16 cellular contexts compared by ENCODE assay signal in genomic region chr6:49570474-49571079, GRCh38. TPM values are rescaled to one million over a fixed set of nuclear protein-coding genes. Genes with fewer than 3 reads are reported as not detected.
DNase-seq lines count a peak whose midpoint lies in the region; ATAC-seq, FAIRE-seq and TF ChIP-seq lines count a peak whose summit lies in the region.
"Had no signal": no experiment of that assay in that cellular context is flagged by ENCODE, and none has a peak within 500 bp of the region (broad histone marks: within the 10 kb centered on the region; RNA-seq: fewer than 3 reads in every experiment).

No MANE protein-coding gene starts in this region.

- H3K4me1 ChIP-seq in small intestine (ENCODE audit: control insufficient read depth in 2 of 2, insufficient read depth in 1 of 2, low read depth in 1 of 2, low read length in 1 of 2) = no peaks in the 10 kb centered on the region

- H3K4me3 ChIP-seq in fibroblast of mammary gland (ENCODE audit: control insufficient read depth, low read depth, low read length) (no peak overlapping the region), small intestine (ENCODE audit: low read depth in 1 of 2, low read length in 2 of 2) (no peak overlapping the region)

- no peak for FAIRE-seq in small intestine (lab: Jason Lieb, UNC)

- 37 to 46% (median 38%) methylated on average over 6 of the region's 6 CpGs for WGBS in small intestine, 3 donors

- peak; percentile 32 for DNase-seq in NCI-H82 (lab: John Stamatoyannopoulos, UW)
- DNase-seq in NCI-H82 treated with DMSO at 0.1 percent for 48 hours (lab: John Stamatoyannopoulos, UW; ENCODE audit: unreplicated experiment) = no peak
- peak; percentile 40 for DNase-seq in RPMI7951 (ENCODE audit: low read depth)
- peak; percentile 50 for DNase-seq in fibroblast of mammary gland (ENCODE audit: low read depth)
- DNase-seq in small intestine = peak; percentile 17
- no peak for DNase-seq in NCI-H345 treated with DMSO at 0.1 percent for 48 hours (lab: John Stamatoyannopoulos, UW; ENCODE audit: unreplicated experiment)
- DNase-seq in NCI-H524 treated with DMSO at 0.1 percent for 48 hours (lab: John Stamatoyannopoulos, UW) = no peak
- DNase-seq: 8988T; activated CD4-positive, CD25-positive, alpha-beta regulatory T cell treated with anti-CD3 and anti-CD28 coated beads, Interleukin-2, amount 50 U/mL, for 72 hours; activated gamma-delta T cell treated with Interleukin-2 at 50 U/mL for 16 hours; hippocampal formation; NCI-H1417 treated with DMSO at 0.1 percent for 48 hours; nephron progenitor cell; stimulated activated CD4-positive, alpha-beta T cell treated with anti-CD3 and anti-CD28 coated beads, Interleukin-4, amount 100 ng/mL, for 1 hour had no signal

- H3K27ac ChIP-seq in small intestine (ENCODE audit: low read depth in 1 of 2, low read length in 1 of 2) = no peak overlapping the region

- no peaks in the 10 kb centered on the region for H3K9me3 ChIP-seq in small intestine (ENCODE audit: control insufficient read depth, low read depth)

- TF ChIP-seq CTCF in fibroblast of mammary gland (conservative IDR thresholded peaks at IDR 0.05; ENCODE audit: control insufficient read depth, insufficient read depth, low read depth, low read length) = peak; percentile 34

- no peak for ATAC-seq in HG03442 (IDR thresholded peaks at IDR 0.05; ENCODE audit: unreplicated experiment)

- no peaks in the 10 kb centered on the region for H3K36me3 ChIP-seq in small intestine (ENCODE audit: control insufficient read depth in 2 of 2, insufficient read depth in 2 of 2, low read length in 2 of 2)

- H3K27me3 ChIP-seq in small intestine (ENCODE audit: control insufficient read depth in 2 of 2, insufficient read depth in 2 of 2, low read length in 2 of 2) = no peaks in the 10 kb centered on the region

RNA-seq across cellular contexts. Expression of gene C6orf141, which starts 20.1 kb away (rescaled TPM):
- total RNA-seq in RPMI7951 (2014; rRNA removed; shearing (Covaris generic)) = 0.20 and 0.60 TPM in 2 replicates
- 1 to 10 TPM in 2 of 3 donors, not detected in 1; 3.2 to 5.5 TPM for polyA plus RNA-seq in small intestine
- total RNA-seq: OCI-LY7 had no signal

Comparison
In these comparisons a context has a peak if more than half of its experiments do, and no peak if none do; other contexts are left out.
1. DNase-seq: peak in NCI-H82 (single experiment), RPMI7951 (single experiment), fibroblast of mammary gland (single experiment) and small intestine (single experiment); none in NCI-H82 treated with DMSO at 0.1 percent for 48 hours (single experiment), NCI-H345 treated with DMSO at 0.1 percent for 48 hours (single experiment) and NCI-H524 treated with DMSO at 0.1 percent for 48 hours (single experiment).